ENCODE assay signal across 9 cellular contexts in the genomic region with DNA sequence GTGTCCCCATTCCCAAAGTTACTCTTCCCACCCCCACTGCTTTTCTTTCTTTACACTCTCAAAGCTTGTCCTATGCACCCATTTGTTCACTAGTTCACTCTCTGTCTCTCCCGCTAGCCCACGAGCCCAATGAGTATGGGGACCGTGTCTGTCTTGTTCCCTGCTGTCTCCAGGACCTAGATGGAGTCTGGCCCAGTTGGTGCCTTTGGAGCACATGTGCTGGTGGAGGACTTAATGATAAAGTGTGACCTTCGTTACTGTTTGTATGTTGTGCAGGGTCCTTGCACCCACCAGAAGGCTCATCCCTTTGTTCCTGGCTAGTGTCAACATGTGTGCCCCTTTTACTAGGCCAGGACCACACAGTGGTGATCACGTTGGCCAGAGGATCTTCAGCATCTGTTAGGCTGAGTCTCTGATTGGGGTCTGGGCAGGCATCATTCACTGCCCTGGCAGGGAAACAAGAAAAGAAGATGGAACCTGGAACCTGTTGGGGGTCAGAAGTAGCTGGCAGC. TPM values are rescaled to one million over a fixed set of nuclear protein-coding genes. Genes with fewer than 3 reads are reported as not detected.
DNase-seq lines count a peak whose midpoint lies in the region; TF ChIP-seq lines count a peak whose summit lies in the region.
"Had no signal": no experiment of that assay in that cellular context is flagged by ENCODE, and none has a peak within 500 bp of the region (broad histone marks: within the 10 kb centered on the region; RNA-seq: fewer than 3 reads in every experiment).

No MANE protein-coding gene starts in this region.

- TF ChIP-seq EP300 in stomach (IDR thresholded peaks at IDR 0.05), result no peak

- intact Hi-C loops in stomach (cut with DNase I; ENCODE audit: low total_unique reads), result no loop called here

- CTCF ChIA-PET in activated CD4-positive, alpha-beta T cell treated with anti-CD3 and anti-CD28 coated beads, Interleukin-2, amount 10 ng/mL, durations not matched to agents 7 days and 5 days (lab: Charles Lee), result interaction anchor here (3.4 to 13.4 kb wide), 4 partner anchors 11 to 30 kb away, joined by 12 to 211 read pairs (median 134); a partner anchor contains a TSS

- H3K27ac ChIP-seq in duodenal mucosa (ENCODE audit: low read depth, low read length) (peak overlapping the region; percentile 15), stomach (peak overlapping the region; percentile 92 to 98 (median 96))

- H3K36me3 Mint-ChIP-seq in activated CD4-positive, alpha-beta T cell treated with anti-CD3 and anti-CD28 coated beads, Interleukin-2, amount 10 ng/mL, durations not matched to agents 7 days and 5 days (ENCODE audit: low read depth), result peaks cover 87% of the 10 kb centered on the region

- no peak for DNase-seq in activated CD4-positive, alpha-beta T cell treated with anti-CD3 and anti-CD28 coated beads, Interleukin-2, amount 10 ng/mL, durations not matched to agents 7 days and 5 days
- no peak for DNase-seq in activated CD4-positive, alpha-beta T cell treated with anti-CD3 and anti-CD28 coated beads for 4 hours
- no peak for DNase-seq in stomach
- DNase-seq in SHP77 (lab: John Stamatoyannopoulos, UW), result no peak
- no peak for DNase-seq in DMS 273 treated with DMSO at 0.1 percent for 48 hours (lab: John Stamatoyannopoulos, UW)
- DNase-seq: ACHN; NCI-H446; stimulated activated CD4-positive, alpha-beta T cell treated with anti-CD3 and anti-CD28 coated beads, Interleukin-4, amount 100 ng/mL, for 24 hours had no signal

- no peak for TF ChIP-seq CTCF in stomach (IDR thresholded peaks at IDR 0.05)

- H3K4me1 ChIP-seq in duodenal mucosa (ENCODE audit: control insufficient read depth in 1 of 2, insufficient read depth in 2 of 2, low read length in 2 of 2) (peaks cover 84% of the 10 kb centered on the region in 2 donors), stomach (peaks cover 76 to 100% (median 96%) of the 10 kb centered on the region in 4 donors)

- H3K9ac ChIP-seq in duodenal mucosa (ENCODE audit: low read depth in 1 of 2, low read length in 2 of 2), result no peak overlapping the region

- no peaks in the 10 kb centered on the region for H3K9me3 Mint-ChIP-seq in activated CD4-positive, alpha-beta T cell treated with anti-CD3 and anti-CD28 coated beads, Interleukin-2, amount 10 ng/mL, durations not matched to agents 7 days and 5 days

- no peaks in the 10 kb centered on the region for H3K9me3 ChIP-seq in duodenal mucosa (ENCODE audit: control insufficient read depth in 1 of 2, low read length in 2 of 2)
- no peaks in the 10 kb centered on the region for H3K9me3 ChIP-seq in stomach

- peak overlapping the region; percentile 98 for H3K27ac Mint-ChIP-seq in activated CD4-positive, alpha-beta T cell treated with anti-CD3 and anti-CD28 coated beads, Interleukin-2, amount 10 ng/mL, durations not matched to agents 7 days and 5 days

- H3K4me1 Mint-ChIP-seq in activated CD4-positive, alpha-beta T cell treated with anti-CD3 and anti-CD28 coated beads, Interleukin-2, amount 10 ng/mL, durations not matched to agents 7 days and 5 days, result peaks cover 71% of the 10 kb centered on the region

- POLR2A ChIA-PET in activated CD4-positive, alpha-beta T cell treated with anti-CD3 and anti-CD28 coated beads, Interleukin-2, amount 10 ng/mL, durations not matched to agents 7 days and 5 days (lab: Charles Lee), result interaction anchor here (6.4 to 7.0 kb wide), 2 partner anchors 14 to 33 kb away, joined by 76 to 85 read pairs; a partner anchor contains a TSS

- H3K4me3 Mint-ChIP-seq in activated CD4-positive, alpha-beta T cell treated with anti-CD3 and anti-CD28 coated beads, Interleukin-2, amount 10 ng/mL, durations not matched to agents 7 days and 5 days, result peak overlapping the region; percentile 99

- TF ChIP-seq POLR2A in stomach (IDR thresholded peaks at IDR 0.05), result no peak

- peaks cover 26 to 43% of the 10 kb centered on the region in 2 donors for H3K36me3 ChIP-seq in duodenal mucosa (ENCODE audit: control insufficient read depth in 1 of 2, insufficient read depth in 2 of 2, low read length in 2 of 2)
- H3K36me3 ChIP-seq in stomach, result peaks cover 19 to 40% (median 39%) of the 10 kb centered on the region in 4 donors

- no peak overlapping the region for H3K4me3 ChIP-seq in duodenal mucosa (ENCODE audit: low read depth in 1 of 2, low read length in 2 of 2)
- H3K4me3 ChIP-seq in stomach, result no peak overlapping the region

- H3K27me3 ChIP-seq in duodenal mucosa (ENCODE audit: control insufficient read depth in 1 of 2, insufficient read depth in 2 of 2, low read length in 2 of 2) (no peaks in the 10 kb centered on the region), stomach (no peaks in the 10 kb centered on the region)

- H3K27me3 Mint-ChIP-seq in activated CD4-positive, alpha-beta T cell treated with anti-CD3 and anti-CD28 coated beads, Interleukin-2, amount 10 ng/mL, durations not matched to agents 7 days and 5 days, result no peaks in the 10 kb centered on the region

- WGBS in stomach, 5 donors, result 79 to 85% (median 80%) methylated on average over 5 of the region's 5 CpGs

RNA-seq across cellular contexts. Expression of a gene that starts 7.4 kb away (rescaled TPM):
- total RNA-seq in activated CD4-positive, alpha-beta T cell treated with anti-CD3 and anti-CD28 coated beads, Interleukin-2, amount 10 ng/mL, durations not matched to agents 7 days and 5 days, result 100 to 1,000 TPM; 300 to 308 TPM
- total RNA-seq in stomach, result 1 to 10 TPM; 1.8 to 5.7 (median 3.6) TPM
- 10 to 100 TPM in 1 of 3 donors, 1 to 10 TPM in 2; 6.8 to 11.5 (median 7.7) TPM for polyA plus RNA-seq in stomach

RNA-seq across cellular contexts. Expression of a gene that starts 12.8 kb away (rescaled TPM):
- total RNA-seq in activated CD4-positive, alpha-beta T cell treated with anti-CD3 and anti-CD28 coated beads, Interleukin-2, amount 10 ng/mL, durations not matched to agents 7 days and 5 days, result 100 to 1,000 TPM; 135 to 140 TPM
- total RNA-seq in stomach, result 10 to 100 TPM; 10.3 to 50.0 (median 24.6) TPM
- polyA plus RNA-seq in stomach, result 10 to 100 TPM; 21.5 to 41.3 (median 37.1) TPM

RNA-seq across cellular contexts. Expression of a gene that starts 34.8 kb away (rescaled TPM):
- 10 to 100 TPM; 42.3 to 49.0 TPM for total RNA-seq in activated CD4-positive, alpha-beta T cell treated with anti-CD3 and anti-CD28 coated beads, Interleukin-2, amount 10 ng/mL, durations not matched to agents 7 days and 5 days
- total RNA-seq in stomach, result 10 to 100 TPM in 2 of 5 donors, 1 to 10 TPM in 3; 5.8 to 14.3 (median 6.4) TPM
- 10 to 100 TPM; 19.8 to 24.8 (median 20.0) TPM for polyA plus RNA-seq in stomach

RNA-seq across cellular contexts. Expression of a gene that starts 36.6 kb away (rescaled TPM):
- 10 to 100 TPM; 29.0 to 33.9 TPM for total RNA-seq in activated CD4-positive, alpha-beta T cell treated with anti-CD3 and anti-CD28 coated beads, Interleukin-2, amount 10 ng/mL, durations not matched to agents 7 days and 5 days
- total RNA-seq in stomach, result 10 to 100 TPM in 2 of 5 donors, 1 to 10 TPM in 2, not detected in 1; 4.9 to 75.0 (median 16.4) TPM
- 1 to 10 TPM; 5.9 to 9.0 (median 8.2) TPM for polyA plus RNA-seq in stomach

Comparison
In these comparisons a context has a peak if more than half of its experiments do, and no peak if none do; other contexts are left out.
1. RNA of a gene that starts 7.4 kb away (total RNA-seq): 300 to 308 TPM in activated CD4-positive, alpha-beta T cell treated with anti-CD3 and anti-CD28 coated beads, Interleukin-2, amount 10 ng/mL, durations not matched to agents 7 days and 5 days; 1.8 to 5.7 TPM in stomach; every median in the first group is over 10 times any median in the second.